In the genomic region with DNA sequence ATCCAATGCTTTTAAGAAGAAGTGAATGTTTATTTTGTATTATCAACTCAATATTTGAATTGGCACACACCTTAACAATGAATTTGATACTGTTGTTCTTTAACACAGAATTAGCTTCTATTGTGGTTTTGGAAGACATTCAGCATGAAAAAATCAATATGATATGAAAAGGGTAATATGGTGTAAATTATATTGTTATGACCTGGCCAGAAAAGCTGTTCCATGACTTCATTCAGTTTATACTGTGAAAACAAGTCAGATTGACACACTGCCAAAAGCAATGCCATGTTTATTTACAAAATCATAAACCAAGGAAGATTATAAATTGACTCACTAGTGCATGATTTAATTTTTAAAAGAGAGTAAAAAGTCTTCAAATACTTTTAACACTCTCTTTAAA, we compare ENCODE assay signal across 20 cellular contexts.
DNase-seq lines count a peak whose midpoint lies in the region; TF ChIP-seq lines count a peak whose summit lies in the region.
"Had no signal": no experiment of that assay in that cellular context is flagged by ENCODE, and none has a peak within 500 bp of the region (broad histone marks: within the 10 kb centered on the region; RNA-seq: fewer than 3 reads in every experiment).

No MANE protein-coding gene starts in this region.

- intact Hi-C loops in prostate gland (cut with DNase I), result no loop called here

- POLR2A ChIA-PET in HEK293 (lab: Yijun Ruan, JAX), result no interaction called here

- H3K27ac ChIP-seq in HEK293 (ENCODE audit: extremely low read depth, low read depth, low read length), result no peak overlapping the region
- no peak overlapping the region for H3K27ac ChIP-seq in prostate gland
- H3K27ac ChIP-seq: Peyer's patch had no signal

- no peaks in the 10 kb centered on the region for H3K27me3 ChIP-seq in prostate gland (replicated peaks; ENCODE audit: insufficient read depth)
- H3K27me3 ChIP-seq: Peyer's patch had no signal

- H3K4me3 ChIP-seq in HEK293 (ENCODE audit: low read depth, low read length) (no peak overlapping the region), prostate gland (no peak overlapping the region)
- H3K4me3 ChIP-seq: Peyer's patch had no signal

- H3K36me3 ChIP-seq in HEK293 (ENCODE audit: control insufficient read depth in 2 of 2, insufficient read depth in 1 of 2, low read length in 2 of 2) (no peaks in the 10 kb centered on the region), prostate gland (no peaks in the 10 kb centered on the region)
- H3K36me3 ChIP-seq: Peyer's patch had no signal

- CTCF ChIA-PET in HEK293 (lab: Yijun Ruan, JAX), result no interaction called here

- no peaks in the 10 kb centered on the region; the same call in 1 of the 2 replicates for H3K4me1 ChIP-seq in HEK293 (ENCODE audit: control insufficient read depth, insufficient read depth, low read length)
- peaks cover 10% of the 10 kb centered on the region for H3K4me1 ChIP-seq in prostate gland (replicated peaks)
- H3K4me1 ChIP-seq: Peyer's patch had no signal

- H3K9me3 ChIP-seq in HEK293 (ENCODE audit: control insufficient read depth, insufficient read depth, low read depth, low read length) (no peaks in the 10 kb centered on the region), prostate gland (no peaks in the 10 kb centered on the region)
- H3K9me3 ChIP-seq: Peyer's patch had no signal

- DNase-seq in NCI-H2081 treated with DMSO at 0.1 percent for 48 hours (lab: John Stamatoyannopoulos, UW) (peak; percentile 89), SHP77 treated with DMSO at 0.1 percent for 48 hours (lab: John Stamatoyannopoulos, UW) (peak; percentile 87), prostate gland (ENCODE audit: low spot score) (peak; percentile 51), globus pallidus (ENCODE audit: low spot score) (no peak), T-helper 2 cell (no peak), glomerular visceral epithelial cell (ENCODE audit: extremely low spot score) (no peak)
- DNase-seq: activated CD8-positive, alpha-beta memory T cell treated with anti-CD3 and anti-CD28 coated beads, Interleukin-2, amount 50 U/mL, for 4 hours; activated effector memory CD4-positive, alpha-beta T cell treated with Interleukin-2 at 50 U/mL for 16 hours; CD4-positive, CD25-positive, alpha-beta regulatory T cell; DND-41; effector memory CD8-positive, alpha-beta T cell; head of caudate nucleus; KG1; left colon; mesendoderm; NK-92 treated with Interleukin-12 subunit alpha and Interleukin-12 subunit beta, amount 100 ng/mL, for 24 hours; Peyer's patch; small intestine; stimulated activated naive CD4-positive, alpha-beta T cell had no signal

- no peak for TF ChIP-seq CTCF in HEK293 (tag by site-specific recombination; IDR thresholded peaks at IDR 0.05)
- no peak for TF ChIP-seq CTCF in prostate gland (IDR thresholded peaks at IDR 0.05)

- no peak for TF ChIP-seq POLR2A in prostate gland (IDR thresholded peaks at IDR 0.05)

TF ChIP-seq in HEK293, 187 proteins besides CTCF, POLR2A, EP300 and RAD21:
- TF ChIP-seq ZNF837 (tag by site-specific recombination; IDR thresholded peaks at IDR 0.05) (no peak), ZNF701 (tag by site-specific recombination; IDR thresholded peaks at IDR 0.05) (no peak), ZNF133 (tag by site-specific recombination; IDR thresholded peaks at IDR 0.05) (no peak), HOXD13 (CRISPR knock-in tag; IDR thresholded peaks at IDR 0.05; ENCODE audit: borderline replicate concordance) (0 out of 2 replicates have a peak, but pooled peaks have one; percentile 20), ZNF514 (tag by site-specific recombination; IDR thresholded peaks at IDR 0.05) (no peak)

Comparison
In these comparisons a context has a peak if more than half of its experiments do, and no peak if none do; other contexts are left out.
1. DNase-seq: peak in NCI-H2081 treated with DMSO at 0.1 percent for 48 hours (single experiment), SHP77 treated with DMSO at 0.1 percent for 48 hours (single experiment) and prostate gland (single experiment); none in globus pallidus (single experiment), T-helper 2 cell (0 of 5) and glomerular visceral epithelial cell (single experiment).